ENCODE assay signal across 8 cellular contexts in the genomic region with DNA sequence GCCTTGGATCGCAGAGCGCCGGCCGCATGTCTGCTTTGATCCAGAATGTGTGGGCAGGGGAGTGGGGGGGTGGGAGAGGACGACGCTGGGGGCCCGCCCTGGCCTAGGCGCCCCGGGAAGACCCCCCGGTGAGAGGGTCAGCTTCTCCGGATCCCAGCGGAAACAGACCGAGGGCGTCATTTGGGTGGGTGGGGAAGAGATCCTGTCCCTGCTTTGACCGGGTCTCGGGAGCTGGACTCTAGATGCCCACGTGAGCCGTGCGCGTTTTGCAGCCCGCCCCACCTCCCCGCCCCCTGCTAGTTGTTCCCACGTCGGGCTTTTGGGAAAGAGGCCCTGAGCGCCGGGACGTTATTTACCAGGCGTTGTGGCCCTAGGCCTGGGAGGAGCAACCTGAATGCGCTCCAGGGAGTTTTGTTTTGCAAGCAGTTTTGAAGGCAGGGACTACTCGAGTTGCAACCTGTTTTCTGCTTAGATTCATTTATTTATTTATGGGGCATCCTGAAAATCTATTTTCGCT. TPM values are rescaled to one million over a fixed set of nuclear protein-coding genes. Genes with fewer than 3 reads are reported as not detected.
DNase-seq lines count a peak whose midpoint lies in the region; ATAC-seq and TF ChIP-seq lines count a peak whose summit lies in the region.

No MANE protein-coding gene starts in this region.

- H4K20me1 ChIP-seq in BLaER1 treated with 17β-estradiol and CSF1 and Interleukin-3, amounts not matched to agents 10 nM and 100 nM = peaks cover 0 to 47% (median 17%) of the 10 kb centered on the region in 11 experiments; a peak in 17 of 22 replicates

- no peaks in the 10 kb centered on the region for H3K36me3 Mint-ChIP-seq in stimulated activated effector memory CD8-positive, alpha-beta T cell treated with anti-CD3 and anti-CD28 coated beads, Interleukin-12 subunit alpha, Interleukin-12 subunit beta, amount 100 ng/mL, for 72 hours

- H3K9me3 ChIP-seq in BLaER1 treated with 17β-estradiol and CSF1 and Interleukin-3, amounts not matched to agents 10 nM and 100 nM (replicated peaks in 1 of 11) = no peaks in the 10 kb centered on the region; a peak in 1 of 22 replicates
- H3K9me3 ChIP-seq in body of pancreas = no peaks in the 10 kb centered on the region

- no peaks in the 10 kb centered on the region for H3K9me3 Mint-ChIP-seq in stimulated activated effector memory CD8-positive, alpha-beta T cell treated with anti-CD3 and anti-CD28 coated beads, Interleukin-12 subunit alpha, Interleukin-12 subunit beta, amount 100 ng/mL, for 72 hours

- peaks cover 81 to 100% (median 96%) of the 10 kb centered on the region in 11 experiments for H3K27me3 ChIP-seq in BLaER1 treated with 17β-estradiol and CSF1 and Interleukin-3, amounts not matched to agents 10 nM and 100 nM
- no peaks in the 10 kb centered on the region for H3K27me3 ChIP-seq in body of pancreas

- DNase-seq in HuH-7.5 (ENCODE audit: low spot score) = peak; percentile 73
- peak; percentile 87 to 93 (median 89) for DNase-seq in body of pancreas
- peak; percentile 73 for DNase-seq in iPS-NIHi11 (ENCODE audit: low spot score)
- DNase-seq in stimulated activated effector memory CD8-positive, alpha-beta T cell treated with anti-CD3 and anti-CD28 coated beads, Interleukin-12 subunit alpha, Interleukin-12 subunit beta, amount 100 ng/mL, for 72 hours (ENCODE audit: low spot score in 2 of 2) = no peak
- no peak for DNase-seq in stimulated activated CD4-positive, alpha-beta T cell treated with anti-CD3 and anti-CD28 coated beads, Interleukin-4, amount 100 ng/mL, for 1 hour
- no peak for DNase-seq in activated gamma-delta T cell (lab: John Stamatoyannopoulos, UW)

- intact Hi-C loops in body of pancreas (cut with DNase I) = no loop called here

- H3K4me1 Mint-ChIP-seq in stimulated activated effector memory CD8-positive, alpha-beta T cell treated with anti-CD3 and anti-CD28 coated beads, Interleukin-12 subunit alpha, Interleukin-12 subunit beta, amount 100 ng/mL, for 72 hours = no peaks in the 10 kb centered on the region

- peak overlapping the region; percentile 79 to 100 (median 97) for H3K4me2 ChIP-seq in BLaER1 treated with 17β-estradiol and CSF1 and Interleukin-3, amounts not matched to agents 10 nM and 100 nM

- H3K4me3 Mint-ChIP-seq in stimulated activated effector memory CD8-positive, alpha-beta T cell treated with anti-CD3 and anti-CD28 coated beads, Interleukin-12 subunit alpha, Interleukin-12 subunit beta, amount 100 ng/mL, for 72 hours = peak overlapping the region; percentile 66

- H3K4me1 ChIP-seq in BLaER1 treated with 17β-estradiol and CSF1 and Interleukin-3, amounts not matched to agents 10 nM and 100 nM = peaks cover 14 to 25% (median 21%) of the 10 kb centered on the region in 10 experiments; a peak in 19 of 20 replicates
- peaks cover 43% of the 10 kb centered on the region for H3K4me1 ChIP-seq in body of pancreas

- no peaks in the 10 kb centered on the region for H3K36me3 ChIP-seq in BLaER1 treated with 17β-estradiol and CSF1 and Interleukin-3, amounts not matched to agents 10 nM and 100 nM
- no peaks in the 10 kb centered on the region for H3K36me3 ChIP-seq in body of pancreas (replicated peaks in 1 of 2; ENCODE audit: insufficient read depth in 1 of 2, low read depth in 2 of 2)

- ATAC-seq in body of pancreas (peak; percentile 62), GM21447 (IDR thresholded peaks at IDR 0.05; ENCODE audit: unreplicated experiment) (no peak)
- ATAC-seq in stimulated activated effector memory CD8-positive, alpha-beta T cell treated with anti-CD3 and anti-CD28 coated beads, Interleukin-12 subunit alpha, Interleukin-12 subunit beta, amount 100 ng/mL, for 72 hours = no peak

- H3K27ac Mint-ChIP-seq in stimulated activated effector memory CD8-positive, alpha-beta T cell treated with anti-CD3 and anti-CD28 coated beads, Interleukin-12 subunit alpha, Interleukin-12 subunit beta, amount 100 ng/mL, for 72 hours = no peak overlapping the region

- WGBS in body of pancreas, 2 donors = 0 to 1% methylated on average over 26 to 31 of the region's 31 CpGs

- H3K4me3 ChIP-seq in BLaER1 treated with 17β-estradiol and CSF1 and Interleukin-3, amounts not matched to agents 10 nM and 100 nM = peak overlapping the region; percentile 53 to 74 (median 62)
- H3K4me3 ChIP-seq in body of pancreas = peak overlapping the region; percentile 75 to 80

- TF ChIP-seq POLR2A in body of pancreas (IDR thresholded peaks at IDR 0.05) = peak; percentile 61 to 91 (median 83)

- H3K27ac ChIP-seq in BLaER1 treated with 17β-estradiol and CSF1 and Interleukin-3, amounts not matched to agents 10 nM and 100 nM = no peak overlapping the region
- H3K27ac ChIP-seq in body of pancreas = peak overlapping the region; percentile 89 to 99 (median 98)

- TF ChIP-seq CTCF in body of pancreas (IDR thresholded peaks at IDR 0.05) = no peak

- peak overlapping the region in 4 of 11 experiments; percentile 28 to 58 (median 50); a peak in 4 of 22 replicates for H3K9ac ChIP-seq in BLaER1 treated with 17β-estradiol and CSF1 and Interleukin-3, amounts not matched to agents 10 nM and 100 nM

RNA-seq across cellular contexts. Expression of gene DSP, which starts 1.5 kb away (rescaled TPM):
- 100 to 1,000 TPM in 1 of 2 donors, 10 to 100 TPM in 1; 85.0 to 127 TPM for total RNA-seq in body of pancreas

RNA-seq across cellular contexts. Expression of gene SNRNP48, which starts 47.1 kb away (rescaled TPM):
- 10 to 100 TPM in 1 of 2 donors, 1 to 10 TPM in 1; 8.6 to 18.7 TPM for total RNA-seq in body of pancreas

Comparison
In these comparisons a context has a peak if more than half of its experiments do, and no peak if none do; other contexts are left out.
1. H3K27ac ChIP-seq: peak in body of pancreas (4 of 4); none in BLaER1 treated with 17β-estradiol and CSF1 and Interleukin-3, amounts not matched to agents 10 nM and 100 nM (0 of 11).
2. DNase-seq: peak in HuH-7.5 (single experiment), body of pancreas (4 of 4) and iPS-NIHi11 (single experiment); none in stimulated activated effector memory CD8-positive, alpha-beta T cell treated with anti-CD3 and anti-CD28 coated beads, Interleukin-12 subunit alpha, Interleukin-12 subunit beta, amount 100 ng/mL, for 72 hours (0 of 2), stimulated activated CD4-positive, alpha-beta T cell treated with anti-CD3 and anti-CD28 coated beads, Interleukin-4, amount 100 ng/mL, for 1 hour (single experiment) and activated gamma-delta T cell (single experiment).